ENCODE assay signal across 24 cellular contexts in the genomic region with DNA sequence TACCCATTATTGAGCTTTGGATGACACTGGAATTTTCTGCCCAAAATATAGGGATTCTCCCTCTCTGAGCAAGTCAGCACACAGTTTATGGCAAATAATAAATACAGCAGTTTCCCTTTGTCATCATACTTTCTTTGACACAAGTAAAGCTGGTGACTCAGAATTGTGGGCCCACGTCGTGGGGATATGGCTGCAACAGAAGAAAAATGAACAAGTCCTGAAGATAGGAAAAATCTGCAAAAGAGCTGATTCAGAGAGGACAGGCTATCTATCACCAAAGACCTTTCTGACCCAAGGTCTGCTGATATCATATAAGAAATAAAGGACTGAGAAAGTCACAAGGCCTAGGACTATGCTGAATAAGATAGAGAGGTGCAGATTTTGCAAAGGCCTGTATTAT.
"Had no signal": no experiment of that assay in that cellular context is flagged by ENCODE, and none has a peak within 500 bp of the region (broad histone marks: within the 10 kb centered on the region; RNA-seq: fewer than 3 reads in every experiment).

No MANE protein-coding gene starts in this region.

- H3K27me3 ChIP-seq: esophagus muscularis mucosa, heart right ventricle, left lung, sigmoid colon, spleen, tibial nerve, upper lobe of left lung, uterus had no signal

- H3K9me3 ChIP-seq: esophagus muscularis mucosa, heart right ventricle, left lung, mucosa of descending colon, psoas muscle, sigmoid colon, spleen, thoracic aorta, tibial nerve, upper lobe of left lung, uterus had no signal

- H3K4me3 ChIP-seq: coronary artery, esophagus muscularis mucosa, heart right ventricle, left lung, mucosa of descending colon, psoas muscle, sigmoid colon, spleen, thoracic aorta, tibial nerve, upper lobe of left lung, uterus had no signal

- DNase-seq: dermis blood vessel endothelial cell; effector memory CD4-positive, alpha-beta T cell; foreskin melanocyte; glutamatergic neuron; heart right ventricle; hippocampal formation; left cardiac atrium; left lung; mesenchymal stem cell; mucosa of descending colon; naive B cell; posterior cingulate gyrus; psoas muscle; right cardiac atrium; sigmoid colon; spleen; stimulated activated naive B cell treated with anti-CD40 and anti-IgM and Interleukin-4, amounts not matched to agents 10 μg/mL and 1 μg/mL and 100 μg/mL, for 72 hours; upper lobe of left lung; uterus had no signal

- H3K36me3 ChIP-seq: esophagus muscularis mucosa, heart right ventricle, left lung, sigmoid colon, spleen, thoracic aorta, tibial nerve, upper lobe of left lung, uterus had no signal

- H3K27ac ChIP-seq: coronary artery, esophagus muscularis mucosa, heart right ventricle, left lung, psoas muscle, sigmoid colon, spleen, thoracic aorta, tibial nerve, upper lobe of left lung, uterus had no signal

- ATAC-seq: heart right ventricle; left cardiac atrium; left lung; mucosa of descending colon; natural killer cell treated with Interleukin-12 subunit alpha and Interleukin-12 subunit beta and Interleukin-15 and Interleukin-18, amount 100 ng/mL, for 72 hours; psoas muscle; right cardiac atrium; stimulated activated naive B cell treated with anti-CD40 and anti-IgM and Interleukin-4, amounts not matched to agents 10 μg/mL and 1 μg/mL and 100 μg/mL, for 72 hours had no signal

- H3K4me1 ChIP-seq: esophagus muscularis mucosa, heart right ventricle, left lung, psoas muscle, sigmoid colon, spleen, tibial nerve, upper lobe of left lung, uterus had no signal
